ENCODE assay signal across 22 cellular contexts in the genomic region with DNA sequence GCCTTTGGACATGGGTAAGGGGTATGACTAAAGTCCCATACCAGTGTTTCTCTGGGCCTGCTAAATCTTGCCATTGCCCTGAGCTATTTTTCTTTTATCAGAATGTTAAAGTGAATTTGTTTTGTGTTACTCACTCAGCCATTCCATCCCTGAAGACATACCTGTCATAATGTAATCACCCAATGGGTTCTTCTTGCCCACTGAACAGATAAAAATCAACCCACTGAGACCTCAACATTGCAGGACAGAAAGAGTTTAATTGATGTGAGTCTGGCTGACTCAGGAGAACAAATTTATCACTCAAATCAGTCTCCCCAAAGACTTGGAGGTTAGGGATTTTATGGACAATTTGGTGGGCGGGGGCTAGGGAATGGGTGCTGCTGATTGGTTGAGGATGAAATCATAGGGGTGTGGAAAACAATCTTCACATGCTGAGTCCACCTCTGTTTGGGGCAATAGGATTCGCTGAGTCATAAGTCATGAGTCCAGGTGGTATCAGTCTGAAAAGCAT. TPM values are rescaled to one million over a fixed set of nuclear protein-coding genes. Genes with fewer than 3 reads are reported as not detected.
A peak's percentile ranks its signal among the peaks of the same experiment; 100 is the strongest.
DNase-seq lines count a peak whose midpoint lies in the region; ATAC-seq, FAIRE-seq and TF ChIP-seq lines count a peak whose summit lies in the region.
"Had no signal": no experiment of that assay in that cellular context is flagged by ENCODE, and none has a peak within 500 bp of the region (broad histone marks: within the 10 kb centered on the region; RNA-seq: fewer than 3 reads in every experiment).

No MANE protein-coding gene starts in this region.

- FAIRE-seq in bronchial epithelial cell (lab: Jason Lieb, UNC) = peak; percentile 72
- FAIRE-seq: G401.6 had no signal

- no peak overlapping the region for H3K9ac ChIP-seq in trophoblast cell (ENCODE audit: low read length)
- H3K9ac ChIP-seq: KMS-11, SK-N-SH had no signal

- DNase-seq in HT1080 (ENCODE audit: low read depth) (peak; percentile 26), RPMI7951 (ENCODE audit: low read depth) (peak; percentile 50), bronchial epithelial cell (ENCODE audit: low read depth) (peak; percentile 98), trophoblast cell (peak; percentile 45 to 90), inferior parietal cortex (ENCODE audit: extremely low spot score) (no peak), GF-D8 (lab: John Stamatoyannopoulos, UW) (no peak)
- DNase-seq: C1 segment of cervical spinal cord, DND-41, GOT3, MG63, NCI-H1105, NCI-H1694 treated with DMSO at 0.1 percent for 48 hours, NCI-H2107, NCI-H446 treated with DMSO at 0.1 percent for 48 hours, NCI-H748 treated with DMSO at 0.1 percent for 48 hours, SHP77, SK-N-SH had no signal

- TF ChIP-seq CTCF in bronchial epithelial cell (IDR thresholded peaks at IDR 0.05; ENCODE audit: insufficient read depth, low read length, severe bottlenecking) = no peak

- no peaks in the 10 kb centered on the region for H3K27me3 ChIP-seq in bronchial epithelial cell (ENCODE audit: control insufficient read depth, insufficient read depth, low read length)
- no peaks in the 10 kb centered on the region for H3K27me3 ChIP-seq in trophoblast cell (ENCODE audit: insufficient read depth, low read length)
- H3K27me3 ChIP-seq: MG63 had no signal

- no peak for ATAC-seq in GM18505 (IDR thresholded peaks at IDR 0.05; ENCODE audit: unreplicated experiment)
- ATAC-seq: GM12878 had no signal

- H4K12ac ChIP-seq in trophoblast cell (ENCODE audit: low read depth, low read length) = no peak overlapping the region

- no peak overlapping the region for H3K18ac ChIP-seq in trophoblast cell (ENCODE audit: low read length)

- TF ChIP-seq POLR2A in GM18505 (IDR thresholded peaks at IDR 0.05; ENCODE audit: borderline replicate concordance, extremely low read depth, insufficient read depth, insufficient read length) = no peak

- H2BK5ac ChIP-seq in trophoblast cell (ENCODE audit: low read depth, low read length, poor library complexity) = no peak overlapping the region

- no peak overlapping the region for H3K27ac ChIP-seq in trophoblast cell (ENCODE audit: low read depth, low read length)
- H3K27ac ChIP-seq: KMS-11 had no signal

- H4K91ac ChIP-seq in trophoblast cell (ENCODE audit: low read depth, low read length) = no peak overlapping the region

- WGBS in trophoblast cell (ENCODE audit: extremely low coverage, insufficient coverage, insufficient read length) = no CpG with 5 or more reads among the region's 2 CpGs

- H3K79me2 ChIP-seq in trophoblast cell (ENCODE audit: control insufficient read depth, insufficient read depth, low read length, poor library complexity) = no peaks in the 10 kb centered on the region

- no peak overlapping the region for H2BK12ac ChIP-seq in trophoblast cell (ENCODE audit: low read length)

- H3K4me3 ChIP-seq in bronchial epithelial cell (ENCODE audit: low read depth, low read length) (no peak overlapping the region), trophoblast cell (ENCODE audit: low read depth, low read length) (no peak overlapping the region)
- H3K4me3 ChIP-seq: GM12878, MG63 had no signal

- H3K36me3 ChIP-seq in bronchial epithelial cell (ENCODE audit: control insufficient read depth, insufficient read depth, low read length) (no peaks in the 10 kb centered on the region), trophoblast cell (ENCODE audit: control insufficient read depth in 1 of 2, insufficient read depth in 2 of 2, low read length in 2 of 2) (no peaks in the 10 kb centered on the region)
- H3K36me3 ChIP-seq: MG63 had no signal

- H3K4ac ChIP-seq in trophoblast cell (ENCODE audit: low read depth, low read length) = no peak overlapping the region

- H2BK120ac ChIP-seq in trophoblast cell (ENCODE audit: insufficient read depth, low read length, poor library complexity) = no peak overlapping the region

- H3K79me1 ChIP-seq in trophoblast cell (ENCODE audit: low read length) = no peaks in the 10 kb centered on the region

- H3K4me1 ChIP-seq in trophoblast cell (ENCODE audit: control insufficient read depth in 1 of 2, insufficient read depth in 2 of 2, low read length in 2 of 2) = no peaks in the 10 kb centered on the region

- H4K8ac ChIP-seq in trophoblast cell (ENCODE audit: low read depth, low read length) = no peak overlapping the region

- H3K23ac ChIP-seq in trophoblast cell (ENCODE audit: low read length) = no peak overlapping the region

- H3K9me3 ChIP-seq in trophoblast cell (ENCODE audit: insufficient read depth, low read depth, low read length) = peaks cover 5% of the 10 kb centered on the region
- H3K9me3 ChIP-seq: MG63, SK-N-SH had no signal

- no peak overlapping the region for H2AFZ ChIP-seq in trophoblast cell (ENCODE audit: insufficient read depth, low read length, poor library complexity)

- no peak overlapping the region for H3K14ac ChIP-seq in trophoblast cell (ENCODE audit: low read length)

- no peak overlapping the region for H3K4me2 ChIP-seq in trophoblast cell (ENCODE audit: low read length)
- H3K4me2 ChIP-seq: KMS-11, SK-N-SH had no signal

- no peak overlapping the region for H2AK5ac ChIP-seq in trophoblast cell (ENCODE audit: low read length)

RNA-seq across cellular contexts. Expression of a gene that starts 47.4 kb away (rescaled TPM):
- total RNA-seq in HT1080 (2014; rRNA removed; shearing (Covaris generic)) = not detected in 2 replicates
- not detected in 2 replicates for polyA plus RNA-seq in HT1080 (2015; cell fraction: cytosol; rRNA removed)
- polyA plus RNA-seq in HT1080 (2015; cell fraction: nucleus; rRNA removed) = not detected in 2 replicates
- not detected in 2 replicates for total RNA-seq in RPMI7951 (2014; rRNA removed; shearing (Covaris generic))
- total RNA-seq in bronchial epithelial cell = 1.6 and 6.0 TPM in 2 replicates
- polyA plus RNA-seq in trophoblast cell (2013) = 0.15 TPM in 2 replicates
- total RNA-seq: A673 had no signal

Comparison
In these comparisons a context has a peak if more than half of its experiments do, and no peak if none do; other contexts are left out.
1. DNase-seq: peak in HT1080 (single experiment), RPMI7951 (single experiment), bronchial epithelial cell (single experiment) and trophoblast cell (2 of 2); none in inferior parietal cortex (single experiment) and GF-D8 (single experiment).